ENCODE assay signal across 10 cellular contexts in the genomic region with DNA sequence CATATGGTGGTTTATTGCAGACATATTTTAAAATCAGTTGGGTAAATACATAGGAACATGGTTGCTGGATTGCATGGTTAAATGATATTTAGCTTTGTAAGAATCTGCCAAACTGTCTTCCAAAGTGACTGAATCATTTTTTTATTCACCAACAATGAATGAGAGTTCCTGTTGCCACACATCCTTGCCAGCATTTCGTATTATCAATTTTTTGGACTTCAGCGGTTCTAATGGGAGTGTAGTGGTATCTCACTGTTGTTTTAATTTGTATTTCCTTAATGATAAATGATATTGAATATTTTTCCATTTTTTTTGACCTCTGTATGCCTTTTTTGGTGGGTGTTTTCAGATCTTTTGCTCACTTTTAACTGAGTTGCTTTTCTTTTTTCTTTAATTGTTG. TPM values are rescaled to one million over a fixed set of nuclear protein-coding genes. Genes with fewer than 3 reads are reported as not detected.
DNase-seq lines count a peak whose midpoint lies in the region; ATAC-seq, FAIRE-seq and TF ChIP-seq lines count a peak whose summit lies in the region.
"Had no signal": no experiment of that assay in that cellular context is flagged by ENCODE, and none has a peak within 500 bp of the region (broad histone marks: within the 10 kb centered on the region; RNA-seq: fewer than 3 reads in every experiment).

No MANE protein-coding gene starts in this region.

- no peak overlapping the region for H3K4ac ChIP-seq in H9 (ENCODE audit: low read depth, low read length)

- H2AFZ ChIP-seq in H9 (ENCODE audit: low read length), result no peak overlapping the region
- H2AFZ ChIP-seq in K562 (ENCODE audit: low read depth, low read length), result peak overlapping the region; percentile 96

- H3K4me3 ChIP-seq in CD4-positive, CD25-positive, alpha-beta regulatory T cell (ENCODE audit: low read depth, low read length), result no peak overlapping the region
- H3K4me3 ChIP-seq in K562, result peak overlapping the region; percentile 70
- H3K4me3 ChIP-seq in Caco-2 (ENCODE audit: low read depth, low read length), result no peak overlapping the region

- H4K8ac ChIP-seq in H9 (replicated peaks; ENCODE audit: insufficient read length, low read depth, low read length), result no peak overlapping the region

- no peak overlapping the region for H3K18ac ChIP-seq in H9 (ENCODE audit: insufficient read length, low read depth, low read length)

- peaks cover 9% of the 10 kb centered on the region for H3K27me3 Mint-ChIP-seq in CD4-positive, CD25-positive, alpha-beta regulatory T cell
- H3K27me3 Mint-ChIP-seq in H9 (ENCODE audit: low read depth), result no peaks in the 10 kb centered on the region
- H3K27me3 Mint-ChIP-seq in naive B cell, result no peaks in the 10 kb centered on the region
- no peaks in the 10 kb centered on the region for H3K27me3 Mint-ChIP-seq in Caco-2 (ENCODE audit: insufficient read depth, unreplicated experiment)

- H3K9ac ChIP-seq in H9 (ENCODE audit: extremely low read depth, insufficient read length, low read length), result no peak overlapping the region
- H3K9ac ChIP-seq in K562 (ENCODE audit: insufficient read depth in 1 of 2, low read depth in 2 of 2, low read length in 2 of 2), result peak overlapping the region in 1 of 2 experiments; percentile 97; a peak in 2 of 4 replicates

- TF ChIP-seq CTCF in H9 (conservative IDR thresholded peaks at IDR 0.05) (no peak), K562 (IDR thresholded peaks at IDR 0.05 in 2 of 3, conservative IDR thresholded peaks at IDR 0.05 in 1 of 3; ENCODE audit: insufficient read depth in 2 of 3, low read depth in 1 of 3, low read length in 3 of 3) (no peak), Caco-2 (IDR thresholded peaks at IDR 0.05; ENCODE audit: insufficient read depth in 1 of 2, low read depth in 1 of 2, low read length in 1 of 2, severe bottlenecking in 1 of 2, unreplicated experiment in 1 of 2) (no peak)

- H3K9me1 ChIP-seq in K562 (ENCODE audit: control insufficient read depth, insufficient read depth, low read length), result no peaks in the 10 kb centered on the region

- CTCF ChIA-PET in K562 (lab: Yijun Ruan, JAX; ENCODE audit: low intra/inter-chr PET ratio) (no interaction called here), Caco-2 (lab: Charles Lee) (no interaction called here)

- no peak for TF ChIP-seq POLR2A in K562 (conservative IDR thresholded peaks at IDR 0.05)

- H3K9me3 ChIP-seq in CD4-positive, CD25-positive, alpha-beta regulatory T cell (ENCODE audit: control insufficient read depth in 2 of 2, low read length in 2 of 2), result no peaks in the 10 kb centered on the region
- H3K9me3 ChIP-seq in H9 (ENCODE audit: control insufficient read depth, low read depth, low read length) (no peaks in the 10 kb centered on the region), K562 (replicated peaks; ENCODE audit: control insufficient read depth, insufficient read depth, low read depth, low read length) (no peaks in the 10 kb centered on the region), Caco-2 (no peaks in the 10 kb centered on the region)

- H4K20me1 ChIP-seq in H9 (ENCODE audit: control insufficient read depth, insufficient read depth, insufficient read length) (no peaks in the 10 kb centered on the region), K562 (replicated peaks; ENCODE audit: control insufficient read depth, insufficient read depth, low read length) (0 out of 2 replicates have a peak, but pooled peaks cover 6% of the 10 kb centered on the region)

- H2BK12ac ChIP-seq in H9 (ENCODE audit: insufficient read length, low read depth, low read length), result no peak overlapping the region

- no peak overlapping the region for H2BK20ac ChIP-seq in H9 (ENCODE audit: low read depth, low read length, poor library complexity, severe bottlenecking)

- BruUV-seq in K562 (replicated peaks; lab: Mats Ljungman, UMichigan), result no TSS peak
- BruUV-seq in Caco-2 (replicated peaks; lab: Mats Ljungman, UMichigan), result no TSS peak

- no peak overlapping the region for H3T11ph ChIP-seq in H9 (ENCODE audit: low read length)

- peak overlapping the region in 1 of 3 donors; percentile 32 for H3K27ac Mint-ChIP-seq in CD4-positive, CD25-positive, alpha-beta regulatory T cell
- H3K27ac Mint-ChIP-seq in H9, result peak overlapping the region in 1 of 3 experiments; percentile 93; a peak in 3 of 7 replicates
- peak overlapping the region in 2 of 6 donors; percentile 2 to 97 for H3K27ac Mint-ChIP-seq in naive B cell
- H3K27ac Mint-ChIP-seq in Caco-2 (ENCODE audit: unreplicated experiment), result no peak overlapping the region

- no peak overlapping the region for H2BK120ac ChIP-seq in H9 (ENCODE audit: low read depth, low read length, poor library complexity, severe bottlenecking)

- peaks cover 13% of the 10 kb centered on the region; the same call in 1 of the 2 replicates for H3K79me2 ChIP-seq in H9 (ENCODE audit: insufficient read depth, low read length)
- peaks cover 48% of the 10 kb centered on the region for H3K79me2 ChIP-seq in K562 (ENCODE audit: control insufficient read depth, insufficient read depth, low read length)

- H3K4me2 ChIP-seq in H9 (ENCODE audit: insufficient read depth, insufficient read length, low read length), result no peak overlapping the region
- H3K4me2 ChIP-seq in K562 (ENCODE audit: insufficient read depth, low read length), result peak overlapping the region; percentile 10; the same call in 1 of the 2 replicates

- TF ChIP-seq RAD21 in K562 (CRISPR knock-in tag; conservative IDR thresholded peaks at IDR 0.05 in 1 of 2, IDR thresholded peaks at IDR 0.05 in 1 of 2), result no peak

- peaks cover 10% of the 10 kb centered on the region for H3K36me3 Mint-ChIP-seq in CD4-positive, CD25-positive, alpha-beta regulatory T cell
- peaks cover 3 to 15% (median 12%) of the 10 kb centered on the region in 3 experiments; a peak in 5 of 7 replicates for H3K36me3 Mint-ChIP-seq in H9 (ENCODE audit: insufficient read depth in 1 of 3, low read depth in 3 of 3)
- H3K36me3 Mint-ChIP-seq in naive B cell, result peaks cover 5 to 6% of the 10 kb centered on the region in 2 donors
- H3K36me3 Mint-ChIP-seq in Caco-2 (ENCODE audit: insufficient read depth, unreplicated experiment), result peaks cover 5% of the 10 kb centered on the region

- in situ Hi-C loops in K562 (cut with MboI), result no loop called here

- FAIRE-seq in K562 (lab: Jason Lieb, UNC), result no peak

- H3K23me2 ChIP-seq in H9 (ENCODE audit: insufficient read length, low read depth, low read length, poor library complexity, severe bottlenecking), result peaks cover 5% of the 10 kb centered on the region

- no peak overlapping the region for H3K14ac ChIP-seq in H9 (ENCODE audit: insufficient read depth, low read length)

- H2AK5ac ChIP-seq in H9 (ENCODE audit: insufficient read length, low read length), result no peak overlapping the region

- H4K5ac ChIP-seq in H9 (ENCODE audit: insufficient read length, low read depth, low read length), result no peak overlapping the region

- DNase-seq in CD4-positive, CD25-positive, alpha-beta regulatory T cell, result no peak
- DNase-seq in H9 (no peak), K562 (ENCODE audit: extremely low read depth in 1 of 4, low spot score in 3 of 4) (no peak), naive B cell (no peak), Caco-2 (no peak), NCI-H2107 treated with DMSO at 0.1 percent for 48 hours (lab: John Stamatoyannopoulos, UW; ENCODE audit: unreplicated experiment) (no peak), hippocampal formation (lab: John Stamatoyannopoulos, UW) (no peak)
- DNase-seq: activated CD4-positive, CD25-positive, alpha-beta regulatory T cell treated with anti-CD3 and anti-CD28 coated beads, Interleukin-2, amount 50 U/mL, for 72 hours; activated effector memory CD4-positive, alpha-beta T cell treated with anti-CD3 and anti-CD28 coated beads, Interleukin-2, amount 50 U/mL, for 16 hours; NCI-H2081 treated with DMSO at 0.1 percent for 48 hours had no signal

- peaks cover 9 to 35% (median 23%) of the 10 kb centered on the region in 4 donors for H3K4me1 Mint-ChIP-seq in CD4-positive, CD25-positive, alpha-beta regulatory T cell
- H3K4me1 Mint-ChIP-seq in H9 (peaks cover 20 to 27% of the 10 kb centered on the region in 2 experiments), naive B cell (peaks cover 14 to 19% (median 15%) of the 10 kb centered on the region in 3 donors), Caco-2 (ENCODE audit: low read depth, unreplicated experiment) (peaks cover 4% of the 10 kb centered on the region)

- no peak for TF ChIP-seq EP300 in K562 (IDR thresholded peaks at IDR 0.05; ENCODE audit: low read length)

- no peak overlapping the region for H3K27ac ChIP-seq in CD4-positive, CD25-positive, alpha-beta regulatory T cell (ENCODE audit: insufficient read depth, low read length, poor library complexity, severe bottlenecking)
- H3K27ac ChIP-seq in H9 (ENCODE audit: insufficient read length, low read depth, low read length), result no peak overlapping the region
- peak overlapping the region; percentile 97; the same call in 2 of the 3 replicates for H3K27ac ChIP-seq in K562 (ENCODE audit: extremely low read depth, low read depth, low read length)

- no peak overlapping the region for H2BK5ac ChIP-seq in H9 (ENCODE audit: insufficient read length, low read length)

- peaks cover 17% of the 10 kb centered on the region for H3K4me1 ChIP-seq in CD4-positive, CD25-positive, alpha-beta regulatory T cell (ENCODE audit: control insufficient read depth, insufficient read depth, low read length, poor library complexity, severe bottlenecking)
- no peaks in the 10 kb centered on the region for H3K4me1 ChIP-seq in H9 (ENCODE audit: insufficient read depth, low read length)
- peaks cover 4 to 5% of the 10 kb centered on the region in 2 experiments; a peak in 4 of 5 replicates for H3K4me1 ChIP-seq in K562 (replicated peaks in 1 of 2; ENCODE audit: control insufficient read depth in 2 of 2, insufficient read depth in 2 of 2, low read length in 2 of 2)
- no peaks in the 10 kb centered on the region for H3K4me1 ChIP-seq in Caco-2

- no peaks in the 10 kb centered on the region for H3K79me1 ChIP-seq in H9 (ENCODE audit: insufficient read depth, low read depth, low read length, poor library complexity, severe bottlenecking)

- no peak overlapping the region for H3K56ac ChIP-seq in H9 (ENCODE audit: insufficient read length, low read depth, low read length)

- peaks cover 4% of the 10 kb centered on the region for H3K27me3 ChIP-seq in CD4-positive, CD25-positive, alpha-beta regulatory T cell (ENCODE audit: control insufficient read depth, insufficient read depth, low read length)
- H3K27me3 ChIP-seq in H9 (ENCODE audit: insufficient read depth, low read length) (no peaks in the 10 kb centered on the region), K562 (ENCODE audit: control insufficient read depth in 2 of 2, insufficient read depth in 2 of 2, low read length in 2 of 2) (no peaks in the 10 kb centered on the region), Caco-2 (replicated peaks; ENCODE audit: control insufficient read depth, insufficient read depth, low read length) (no peaks in the 10 kb centered on the region)

- no peaks in the 10 kb centered on the region for H3K9me3 Mint-ChIP-seq in CD4-positive, CD25-positive, alpha-beta regulatory T cell
- no peaks in the 10 kb centered on the region for H3K9me3 Mint-ChIP-seq in H9
- H3K9me3 Mint-ChIP-seq in naive B cell, result no peaks in the 10 kb centered on the region
- no peaks in the 10 kb centered on the region for H3K9me3 Mint-ChIP-seq in Caco-2 (ENCODE audit: unreplicated experiment)

- H2BK15ac ChIP-seq in H9 (ENCODE audit: low read depth, low read length), result no peak overlapping the region

- no peak overlapping the region for H4K91ac ChIP-seq in H9 (ENCODE audit: insufficient read length, low read depth, low read length)

- no CpG with 5 or more reads among the region's 2 CpGs for WGBS in H9 (ENCODE audit: extremely low coverage, insufficient read length, low lambda C conversion rate)
- 22% methylated on average over 2 of the region's 2 CpGs for WGBS in K562 (ENCODE audit: insufficient coverage, low coverage, missing lambda C conversion rate)

- intact Hi-C loops in K562 (cut with micrococcal nuclease), result no loop called here
- intact Hi-C loops in Caco-2 (cut with micrococcal nuclease; ENCODE audit: unreplicated experiment), result no loop called here

- POLR2A ChIA-PET in K562 (lab: Yijun Ruan, JAX) (interaction anchor here (1.9 kb wide), 1 partner anchor 10 kb away, joined by 8 read pairs; no protein-coding TSS in a partner anchor), Caco-2 (lab: Charles Lee) (interaction anchor here (0.6 to 1.6 kb wide), 2 partner anchors 11 to 363 kb away, joined by 3 to 4 read pairs; no protein-coding TSS in a partner anchor)

- no peak overlapping the region for H3K23ac ChIP-seq in H9 (ENCODE audit: insufficient read length, low read depth, low read length)

- H3K4me3 Mint-ChIP-seq in CD4-positive, CD25-positive, alpha-beta regulatory T cell, result peak overlapping the region; percentile 82 to 93 (median 90)
- H3K4me3 Mint-ChIP-seq in H9 (peak overlapping the region; percentile 81 to 90; a peak in 3 of 5 replicates), naive B cell (peak overlapping the region in 5 of 8 donors; percentile 87 to 92 (median 89)), Caco-2 (ENCODE audit: unreplicated experiment) (no peak overlapping the region)

- H3K36me3 ChIP-seq in CD4-positive, CD25-positive, alpha-beta regulatory T cell (ENCODE audit: control insufficient read depth, insufficient read depth, low read length), result peaks cover 2% of the 10 kb centered on the region
- peaks cover 21% of the 10 kb centered on the region for H3K36me3 ChIP-seq in K562 (ENCODE audit: control insufficient read depth, insufficient read depth, low read length)
- no peaks in the 10 kb centered on the region; the same call in 1 of the 2 replicates for H3K36me3 ChIP-seq in Caco-2 (ENCODE audit: control insufficient read depth, insufficient read depth, low read length)

- no peak for ATAC-seq in CD4-positive, CD25-positive, alpha-beta regulatory T cell (ENCODE audit: low read depth in 2 of 2)
- ATAC-seq in K562, result no peak
- ATAC-seq in naive B cell (ENCODE audit: low read depth in 2 of 2), result no peak

RNA-seq across cellular contexts. Expression of a gene that starts 1.4 kb away (rescaled TPM):
- total RNA-seq in CD4-positive, CD25-positive, alpha-beta regulatory T cell, result 6.9 TPM
- polyA plus RNA-seq in CD4-positive, CD25-positive, alpha-beta regulatory T cell, result 1 to 10 TPM; 2.3 to 6.8 (median 3.8) TPM
- total RNA-seq in H9 (2021), result 10.0 and 11.6 TPM in 2 replicates
- total RNA-seq in K562 (2011; cell fraction: chromatin; rRNA removed; ENCODE audit: low replicate concordance), result 20.6 and 60.4 TPM in 2 replicates
- total RNA-seq in K562 (2011; cell fraction: nucleolus; rRNA removed), result 15.3 and 17.2 TPM in 2 replicates
- 39.8 and 80.6 TPM in 2 replicates for total RNA-seq in K562 (2011; cell fraction: nucleoplasm; rRNA removed)
- 26.7 and 38.1 TPM in 2 replicates for total RNA-seq in K562 (2014; rRNA removed)
- total RNA-seq in K562 (2014; rRNA removed; fragmentation: Illumina TruSeq; extraction: Trizol), result 32.5 and 35.7 TPM in 2 replicates
- total RNA-seq in K562 (2015; rRNA removed; fragmentation: Illumina TruSeq; extraction: Trizol), result 24.0 and 26.6 TPM in 2 replicates
- total RNA-seq in K562 (2021), result 24.6 and 27.7 TPM in 2 replicates
- polyA plus RNA-seq in K562 (2011; rRNA removed), result 26.3 and 39.0 TPM in 2 replicates
- polyA plus RNA-seq in K562 (2011; cell fraction: cytosol; rRNA removed), result 6.3 and 12.8 TPM in 2 replicates
- 24.4 and 28.3 TPM in 2 replicates for polyA plus RNA-seq in K562 (2011; cell fraction: nucleus; rRNA removed)
- polyA plus RNA-seq in K562 (2012), result 19.8 and 20.1 TPM in 2 replicates
- polyA plus RNA-seq in K562 (2014; fragmentation: Illumina TruSeq; extraction: Trizol), result 19.1 and 19.7 TPM in 2 replicates
- 10 to 100 TPM; 10.0 to 13.7 TPM for polyA plus RNA-seq in K562 (2014; fragmentation: Nextera tagmentation; extraction: Ambion mirVana)
- polyA plus RNA-seq in K562 (2014; rRNA removed), result 26.0 and 29.8 TPM in 2 replicates
- polyA minus RNA-seq in K562 (2011; rRNA and poly(A)+ RNA removed), result 26.0 and 28.5 TPM in 2 replicates
- 8.8 and 9.2 TPM in 2 replicates for polyA minus RNA-seq in K562 (2011; cell fraction: cytosol; rRNA and poly(A)+ RNA removed)
- polyA minus RNA-seq in K562 (2011; cell fraction: nucleus; rRNA and poly(A)+ RNA removed), result 47.9 and 57.3 TPM in 2 replicates
- polyA plus RNA-seq in naive B cell (ENCODE audit: low read depth in 6 of 6), result 10 to 100 TPM in 2 of 6 donors, 1 to 10 TPM in 4; 6.6 to 19.6 (median 8.1) TPM
- total RNA-seq in Caco-2 (2022), result 11.0 and 11.6 TPM in 2 replicates

RNA-seq across cellular contexts. Expression of a gene that starts 57.5 kb away (rescaled TPM):
- 0.64 TPM for total RNA-seq in CD4-positive, CD25-positive, alpha-beta regulatory T cell
- not detected for polyA plus RNA-seq in CD4-positive, CD25-positive, alpha-beta regulatory T cell
- 0.66 and 0.85 TPM in 2 replicates for total RNA-seq in H9 (2021)
- 18.7 and 19.8 TPM in 2 replicates for total RNA-seq in K562 (2011; cell fraction: chromatin; rRNA removed; ENCODE audit: low replicate concordance)
- total RNA-seq in K562 (2011; cell fraction: nucleolus; rRNA removed), result 17.1 and 21.3 TPM in 2 replicates
- total RNA-seq in K562 (2011; cell fraction: nucleoplasm; rRNA removed), result 15.0 and 18.9 TPM in 2 replicates
- 8.1 and 10.8 TPM in 2 replicates for total RNA-seq in K562 (2014; rRNA removed)
- total RNA-seq in K562 (2014; rRNA removed; fragmentation: Illumina TruSeq; extraction: Trizol), result 4.8 and 5.6 TPM in 2 replicates
- total RNA-seq in K562 (2015; rRNA removed; fragmentation: Illumina TruSeq; extraction: Trizol), result 3.1 and 4.1 TPM in 2 replicates
- total RNA-seq in K562 (2021), result 8.5 and 12.5 TPM in 2 replicates
- polyA plus RNA-seq in K562 (2011; rRNA removed), result 1.2 and 3.5 TPM in 2 replicates
- polyA plus RNA-seq in K562 (2011; cell fraction: cytosol; rRNA removed), result 1.0 and 2.1 TPM in 2 replicates
- 6.5 and 27.0 TPM in 2 replicates for polyA plus RNA-seq in K562 (2011; cell fraction: nucleus; rRNA removed)
- 6.9 and 14.0 TPM in 2 replicates for polyA plus RNA-seq in K562 (2012)
- 3.5 and 4.7 TPM in 2 replicates for polyA plus RNA-seq in K562 (2014; fragmentation: Illumina TruSeq; extraction: Trizol)
- 1 to 10 TPM; 2.3 to 2.5 TPM for polyA plus RNA-seq in K562 (2014; fragmentation: Nextera tagmentation; extraction: Ambion mirVana)
- 9.4 and 10.9 TPM in 2 replicates for polyA plus RNA-seq in K562 (2014; rRNA removed)
- polyA minus RNA-seq in K562 (2011; rRNA and poly(A)+ RNA removed), result 1.7 and 5.4 TPM in 2 replicates
- 5.2 and 5.6 TPM in 2 replicates for polyA minus RNA-seq in K562 (2011; cell fraction: cytosol; rRNA and poly(A)+ RNA removed)
- 8.7 and 20.3 TPM in 2 replicates for polyA minus RNA-seq in K562 (2011; cell fraction: nucleus; rRNA and poly(A)+ RNA removed)
- polyA plus RNA-seq in naive B cell (ENCODE audit: low read depth in 6 of 6), result not detected
- 4.9 and 5.3 TPM in 2 replicates for total RNA-seq in Caco-2 (2022)
